Comparison of ENCODE assay signal across 8 cellular contexts in the genomic region with DNA sequence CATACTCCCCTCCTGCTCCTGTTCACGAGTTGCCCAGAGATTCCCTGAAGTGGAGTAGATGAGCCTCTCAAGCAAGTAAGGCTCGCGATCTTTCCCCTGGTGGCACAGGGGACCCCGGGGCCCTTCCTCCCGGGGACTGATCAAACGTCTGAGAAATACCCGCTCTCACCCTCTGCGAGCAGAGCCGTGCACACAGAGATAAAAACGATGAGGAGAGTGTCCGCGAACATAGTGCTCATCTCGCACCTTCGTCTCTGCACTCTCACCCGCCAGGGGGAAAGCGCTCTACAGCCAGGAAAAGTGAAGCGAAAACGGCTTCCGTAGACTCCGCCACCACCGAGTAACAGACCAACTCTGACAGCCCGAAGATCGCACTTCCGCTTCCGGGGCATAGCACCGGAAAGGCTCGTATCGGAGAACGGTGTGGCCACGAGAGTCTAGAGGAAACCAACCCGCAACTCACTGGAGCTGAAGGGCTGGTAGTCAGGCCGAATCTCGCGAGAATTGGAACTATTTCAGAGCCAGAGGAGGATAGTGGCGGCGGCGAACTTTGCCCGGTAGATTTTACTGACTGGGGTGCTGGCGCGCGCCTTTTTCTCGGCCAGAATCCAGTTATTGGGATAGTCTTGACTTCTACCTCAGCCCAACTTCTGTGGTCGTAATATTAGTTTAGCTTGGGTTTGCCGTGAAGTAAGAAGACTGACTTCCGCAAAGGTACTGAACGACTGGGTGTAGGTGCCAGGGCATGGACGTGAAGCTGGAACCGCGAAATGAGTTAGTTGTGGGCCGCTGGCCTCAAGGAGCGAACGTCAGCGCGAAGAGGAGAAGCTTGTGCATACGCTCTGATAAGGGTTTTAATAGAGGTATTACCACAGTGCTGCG. TPM values are rescaled to one million over a fixed set of nuclear protein-coding genes. Genes with fewer than 3 reads are reported as not detected.
A peak's percentile ranks its signal among the peaks of the same experiment; 100 is the strongest.
DNase-seq lines count a peak whose midpoint lies in the region; ATAC-seq, FAIRE-seq and TF ChIP-seq lines count a peak whose summit lies in the region.

A gene with protein sequence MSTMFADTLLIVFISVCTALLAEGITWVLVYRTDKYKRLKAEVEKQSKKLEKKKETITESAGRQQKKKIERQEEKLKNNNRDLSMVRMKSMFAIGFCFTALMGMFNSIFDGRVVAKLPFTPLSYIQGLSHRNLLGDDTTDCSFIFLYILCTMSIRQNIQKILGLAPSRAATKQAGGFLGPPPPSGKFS (minus strand): TSS at position 356 of the 882 bp plus-strand sequence. CDS start 117 bp downstream, at position 239.

- no peaks in the 10 kb centered on the region for H3K36me3 ChIP-seq in hepatocyte (replicated peaks; ENCODE audit: insufficient read depth, low read depth)

- H3K9me3 ChIP-seq in hepatocyte (ENCODE audit: low read depth): no peaks in the 10 kb centered on the region

- peak within 1 kb of the TSS; percentile 92 for H2AFZ ChIP-seq in hepatocyte

- ATAC-seq in HG02981 (IDR thresholded peaks at IDR 0.05; ENCODE audit: unreplicated experiment): peak; percentile 99

- H3K4me2 ChIP-seq in hepatocyte: peak within 1 kb of the TSS; percentile 90

- H3K4me3 ChIP-seq in hepatocyte: peak within 1 kb of the TSS; percentile 58

- peaks cover 47% of the 10 kb centered on the region for H3K79me2 ChIP-seq in hepatocyte

- no peaks in the 10 kb centered on the region for H4K20me1 ChIP-seq in hepatocyte (ENCODE audit: insufficient read depth, poor library complexity, severe bottlenecking)

- no peaks in the 10 kb centered on the region for H3K9me2 ChIP-seq in hepatocyte (replicated peaks; ENCODE audit: insufficient read depth)

- WGBS in hepatocyte (ENCODE audit: low lambda C conversion rate, missing lambda C conversion rate): under 1% methylated on average over 56 of the region's 56 CpGs

- peak; percentile 15 for TF ChIP-seq CTCF in hepatocyte (IDR thresholded peaks at IDR 0.05; ENCODE audit: poor library complexity)

- peaks cover 14% of the 10 kb centered on the region for H3K4me1 ChIP-seq in hepatocyte (ENCODE audit: insufficient read depth)

- H3K27me3 ChIP-seq in hepatocyte: no peaks in the 10 kb centered on the region

- DNase-seq in GM18507 (ENCODE audit: extremely low spot score, insufficient read length, low read depth) (peak; percentile 96), NCI-H2081 (lab: John Stamatoyannopoulos, UW) (peak; percentile 97 to 99), T1000 (lab: John Stamatoyannopoulos, UW) (peak; percentile 86), astrocyte of the hippocampus (ENCODE audit: low read depth, low spot score) (peak; percentile 98), hepatocyte (ENCODE audit: low spot score) (peak; percentile 99), renal cortical epithelial cell (ENCODE audit: low read depth) (peak; percentile 98), NCI-H1048 (lab: John Stamatoyannopoulos, UW) (no peak)

- H3K27ac ChIP-seq in hepatocyte: peak within 1 kb of the TSS; percentile 96

- peak; percentile 99 for FAIRE-seq in GM18507 (lab: Jason Lieb, UNC)

RNA-seq across cellular contexts. Expression of the gene that starts here (rescaled TPM):
- 134 TPM in 2 replicates for total RNA-seq in hepatocyte
- polyA plus RNA-seq in hepatocyte: 187 and 205 TPM in 2 replicates
- total RNA-seq in renal cortical epithelial cell: 104 and 117 TPM in 2 replicates
